30 cellular contexts compared by ENCODE assay signal in genomic region chr10:127059314-127059713, GRCh38.
DNase-seq lines count a peak whose midpoint lies in the region; ATAC-seq, FAIRE-seq and TF ChIP-seq lines count a peak whose summit lies in the region.
"Had no signal": no experiment of that assay in that cellular context is flagged by ENCODE, and none has a peak within 500 bp of the region (broad histone marks: within the 10 kb centered on the region; RNA-seq: fewer than 3 reads in every experiment).

No MANE protein-coding gene starts in this region.

- H3K4me2 ChIP-seq in SK-N-SH, result no peak overlapping the region
- H3K4me2 ChIP-seq: A549; BLaER1; BLaER1 treated with 17β-estradiol and CSF1 and Interleukin-3, amounts not matched to agents 10 nM and 100 nM had no signal

- no peaks in the 10 kb centered on the region for H3K9me2 ChIP-seq in SK-N-SH

- H3K36me3 ChIP-seq in SK-N-SH (replicated peaks in 1 of 2; ENCODE audit: control insufficient read depth in 1 of 2, insufficient read depth in 2 of 2, low read length in 1 of 2), result peaks cover 47 to 81% of the 10 kb centered on the region in 2 experiments
- H3K36me3 ChIP-seq: BE2C; BLaER1; BLaER1 treated with 17β-estradiol and CSF1 and Interleukin-3, amounts not matched to agents 10 nM and 100 nM had no signal

- no peak for TF ChIP-seq RAD21 in SK-N-SH (IDR thresholded peaks at IDR 0.05; ENCODE audit: low read length)

- no peak overlapping the region for H3K9ac ChIP-seq in SK-N-SH
- H3K9ac ChIP-seq: BLaER1; BLaER1 treated with 17β-estradiol and CSF1 and Interleukin-3, amounts not matched to agents 10 nM and 100 nM had no signal

- no peaks in the 10 kb centered on the region for H3F3A ChIP-seq in SK-N-SH (replicated peaks; ENCODE audit: insufficient read depth)

- no peak for DNase-seq in SK-N-SH
- DNase-seq: 8988T; ACHN; AML-193; BE2C; C1 segment of cervical spinal cord; Caco-2; Calu3; CD4-positive, alpha-beta memory T cell; CD4-positive, alpha-beta T cell; CD4-positive, CD25-positive, alpha-beta regulatory T cell; CD8-positive, alpha-beta memory T cell; CD8-positive, alpha-beta T cell; COR-L47; DMS 273 treated with DMSO at 0.1 percent for 48 hours; DMS153; DMS53; DMS79; DMS79 treated with DMSO at 0.1 percent for 48 hours; DND-41; EL had no signal

- ATAC-seq in SK-N-SH treated with all-trans-retinoic acid at 6 μM for 48 hours (no peak), GM18502 (IDR thresholded peaks at IDR 0.05; ENCODE audit: poor library complexity, unreplicated experiment) (no peak)
- ATAC-seq: A549; CD8-positive, alpha-beta T cell had no signal

- no peak overlapping the region for H3K27ac ChIP-seq in SK-N-SH (ENCODE audit: low read depth in 2 of 2, low read length in 1 of 2)
- H3K27ac ChIP-seq: 22Rv1; A549; BLaER1; BLaER1 treated with 17β-estradiol and CSF1 and Interleukin-3, amounts not matched to agents 10 nM and 100 nM; C4-2B had no signal

- TF ChIP-seq EP300 in SK-N-SH (IDR thresholded peaks at IDR 0.05; ENCODE audit: borderline replicate concordance in 1 of 2, low read depth in 1 of 2, low read length in 1 of 2), result no peak

- peaks cover 31% of the 10 kb centered on the region; the same call in 1 of the 2 replicates for H3K9me3 ChIP-seq in SK-N-SH
- H3K9me3 ChIP-seq: BE2C had no signal

- no peaks in the 10 kb centered on the region for H3K4me1 ChIP-seq in SK-N-SH (ENCODE audit: control insufficient read depth in 1 of 2, insufficient read depth in 2 of 2, low read depth in 1 of 2, low read length in 1 of 2)
- H3K4me1 ChIP-seq: A549, BE2C, Caco-2 had no signal

- H4K20me1 ChIP-seq in SK-N-SH (ENCODE audit: insufficient read depth), result no peaks in the 10 kb centered on the region
- H4K20me1 ChIP-seq: BLaER1; BLaER1 treated with 17β-estradiol and CSF1 and Interleukin-3, amounts not matched to agents 10 nM and 100 nM had no signal

- CTCF ChIA-PET in SK-N-SH (lab: Yijun Ruan, JAX), result no interaction called here

- no peaks in the 10 kb centered on the region for H3K27me3 ChIP-seq in SK-N-SH (ENCODE audit: insufficient read depth)
- H3K27me3 ChIP-seq: BE2C; BLaER1; BLaER1 treated with 17β-estradiol and CSF1 and Interleukin-3, amounts not matched to agents 10 nM and 100 nM had no signal

- peak; percentile 40 for FAIRE-seq in A204.1 (lab: Jason Lieb, UNC)
- FAIRE-seq: A549, D721Med had no signal

- POLR2A ChIA-PET in SK-N-SH (lab: Yijun Ruan, JAX), result no interaction called here

- no peaks in the 10 kb centered on the region for H3K79me2 ChIP-seq in SK-N-SH (ENCODE audit: insufficient read depth)

- no peak overlapping the region for H2AFZ ChIP-seq in SK-N-SH (ENCODE audit: low read depth)

- no peak overlapping the region for H3K4me3 ChIP-seq in SK-N-SH (ENCODE audit: low read depth in 2 of 2, low read length in 1 of 2)
- H3K4me3 ChIP-seq: A549; BLaER1; BLaER1 treated with 17β-estradiol and CSF1 and Interleukin-3, amounts not matched to agents 10 nM and 100 nM had no signal

- TF ChIP-seq CTCF in SK-N-SH (IDR thresholded peaks at IDR 0.05), result no peak

TF ChIP-seq in SK-N-SH treated with all-trans-retinoic acid at 6 μM for 48 hours, 23 proteins besides CTCF, POLR2A, EP300 and RAD21:
- TF ChIP-seq ZFP30 (CRISPR knock-in tag; IDR thresholded peaks at IDR 0.05) (peak; percentile 97), GLIS3 (CRISPR knock-in tag; IDR thresholded peaks at IDR 0.05) (no peak)
TF ChIP-seq in SK-N-SH treated with all-trans-retinoic acid at 6 μM for 48 hours: peak in this region for 1.

TF ChIP-seq in SK-N-SH, 30 proteins besides CTCF, POLR2A, EP300 and RAD21:
- TF ChIP-seq FOXJ3 (CRISPR knock-in tag; IDR thresholded peaks at IDR 0.05) (no peak), SIN3A (IDR thresholded peaks at IDR 0.05; ENCODE audit: borderline replicate concordance, low read depth, low read length) (no peak), GATA2 (CRISPR knock-in tag; IDR thresholded peaks at IDR 0.05) (no peak), TCF12 (IDR thresholded peaks at IDR 0.05) (no peak), RFX5 (IDR thresholded peaks at IDR 0.05; ENCODE audit: low read length) (no peak), USF1 (IDR thresholded peaks at IDR 0.05; ENCODE audit: borderline replicate concordance, low read depth) (no peak), PBX3 (IDR thresholded peaks at IDR 0.05) (no peak), CHD2 (IDR thresholded peaks at IDR 0.05; ENCODE audit: low read length, partially characterized antibody) (no peak), RXRA (IDR thresholded peaks at IDR 0.05; ENCODE audit: borderline replicate concordance, low read depth) (no peak), MXI1 (IDR thresholded peaks at IDR 0.05; ENCODE audit: low read depth, low read length) (no peak), EZH2phosphoT487 (IDR thresholded peaks at IDR 0.05; ENCODE audit: borderline replicate concordance, low read depth) (no peak), FOSL2 (IDR thresholded peaks at IDR 0.05; ENCODE audit: borderline replicate concordance, low read depth) (no peak), NFIC (IDR thresholded peaks at IDR 0.05; ENCODE audit: borderline replicate concordance) (no peak), ZBTB33 (IDR thresholded peaks at IDR 0.05; ENCODE audit: borderline replicate concordance, low read depth) (no peak), TAF1 (IDR thresholded peaks at IDR 0.05; ENCODE audit: borderline replicate concordance, low read depth, low read length) (no peak), GABPA (IDR thresholded peaks at IDR 0.05; ENCODE audit: low read depth) (no peak), NRF1 (IDR thresholded peaks at IDR 0.05; ENCODE audit: low read depth, low read length) (no peak), MAX (IDR thresholded peaks at IDR 0.05; ENCODE audit: low read depth) (no peak), JUND (IDR thresholded peaks at IDR 0.05) (no peak)
